2 cellular contexts compared by ENCODE assay signal in genomic region chr2:218658671-218659257, GRCh38.
TF ChIP-seq lines count a peak whose summit lies in the region.

No MANE protein-coding gene starts in this region.

TF ChIP-seq in SK-N-SH, 30 proteins besides CTCF, POLR2A, EP300 and RAD21:
- TF ChIP-seq MEF2A (IDR thresholded peaks at IDR 0.05; ENCODE audit: borderline replicate concordance, low read depth) (no peak), CHD2 (IDR thresholded peaks at IDR 0.05; ENCODE audit: low read length, partially characterized antibody) (no peak), GABPA (IDR thresholded peaks at IDR 0.05; ENCODE audit: low read depth) (no peak), FOXJ3 (CRISPR knock-in tag; IDR thresholded peaks at IDR 0.05) (no peak), SMC3 (IDR thresholded peaks at IDR 0.05; ENCODE audit: low read depth, low read length) (0 out of 2 replicates have a peak, but pooled peaks have one; percentile 10), SIN3A (IDR thresholded peaks at IDR 0.05; ENCODE audit: borderline replicate concordance, low read depth, low read length) (no peak; the same call in 1 of the 2 replicates), MAX (IDR thresholded peaks at IDR 0.05; ENCODE audit: low read depth) (peak; percentile 74; the same call in 1 of the 2 replicates), YY1 (IDR thresholded peaks at IDR 0.05; ENCODE audit: low read depth) (no peak), JUND (IDR thresholded peaks at IDR 0.05) (no peak), FOXM1 (IDR thresholded peaks at IDR 0.05; ENCODE audit: low read depth) (no peak), MXI1 (IDR thresholded peaks at IDR 0.05; ENCODE audit: low read depth, low read length) (peak; percentile 53; the same call in 1 of the 2 replicates)
- TF ChIP-seq, protein P1, sequence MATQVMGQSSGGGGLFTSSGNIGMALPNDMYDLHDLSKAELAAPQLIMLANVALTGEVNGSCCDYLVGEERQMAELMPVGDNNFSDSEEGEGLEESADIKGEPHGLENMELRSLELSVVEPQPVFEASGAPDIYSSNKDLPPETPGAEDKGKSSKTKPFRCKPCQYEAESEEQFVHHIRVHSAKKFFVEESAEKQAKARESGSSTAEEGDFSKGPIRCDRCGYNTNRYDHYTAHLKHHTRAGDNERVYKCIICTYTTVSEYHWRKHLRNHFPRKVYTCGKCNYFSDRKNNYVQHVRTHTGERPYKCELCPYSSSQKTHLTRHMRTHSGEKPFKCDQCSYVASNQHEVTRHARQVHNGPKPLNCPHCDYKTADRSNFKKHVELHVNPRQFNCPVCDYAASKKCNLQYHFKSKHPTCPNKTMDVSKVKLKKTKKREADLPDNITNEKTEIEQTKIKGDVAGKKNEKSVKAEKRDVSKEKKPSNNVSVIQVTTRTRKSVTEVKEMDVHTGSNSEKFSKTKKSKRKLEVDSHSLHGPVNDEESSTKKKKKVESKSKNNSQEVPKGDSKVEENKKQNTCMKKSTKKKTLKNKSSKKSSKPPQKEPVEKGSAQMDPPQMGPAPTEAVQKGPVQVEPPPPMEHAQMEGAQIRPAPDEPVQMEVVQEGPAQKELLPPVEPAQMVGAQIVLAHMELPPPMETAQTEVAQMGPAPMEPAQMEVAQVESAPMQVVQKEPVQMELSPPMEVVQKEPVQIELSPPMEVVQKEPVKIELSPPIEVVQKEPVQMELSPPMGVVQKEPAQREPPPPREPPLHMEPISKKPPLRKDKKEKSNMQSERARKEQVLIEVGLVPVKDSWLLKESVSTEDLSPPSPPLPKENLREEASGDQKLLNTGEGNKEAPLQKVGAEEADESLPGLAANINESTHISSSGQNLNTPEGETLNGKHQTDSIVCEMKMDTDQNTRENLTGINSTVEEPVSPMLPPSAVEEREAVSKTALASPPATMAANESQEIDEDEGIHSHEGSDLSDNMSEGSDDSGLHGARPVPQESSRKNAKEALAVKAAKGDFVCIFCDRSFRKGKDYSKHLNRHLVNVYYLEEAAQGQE (IDR thresholded peaks at IDR 0.05; ENCODE audit: low read depth, low read length), result no peak
- TF ChIP-seq, protein P2, sequence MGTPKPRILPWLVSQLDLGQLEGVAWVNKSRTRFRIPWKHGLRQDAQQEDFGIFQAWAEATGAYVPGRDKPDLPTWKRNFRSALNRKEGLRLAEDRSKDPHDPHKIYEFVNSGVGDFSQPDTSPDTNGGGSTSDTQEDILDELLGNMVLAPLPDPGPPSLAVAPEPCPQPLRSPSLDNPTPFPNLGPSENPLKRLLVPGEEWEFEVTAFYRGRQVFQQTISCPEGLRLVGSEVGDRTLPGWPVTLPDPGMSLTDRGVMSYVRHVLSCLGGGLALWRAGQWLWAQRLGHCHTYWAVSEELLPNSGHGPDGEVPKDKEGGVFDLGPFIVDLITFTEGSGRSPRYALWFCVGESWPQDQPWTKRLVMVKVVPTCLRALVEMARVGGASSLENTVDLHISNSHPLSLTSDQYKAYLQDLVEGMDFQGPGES (IDR thresholded peaks at IDR 0.05; ENCODE audit: low read depth, low read length), result no peak

TF ChIP-seq in GM12878, 131 proteins besides CTCF, POLR2A, EP300 and RAD21:
- no peak for TF ChIP-seq KLF5 (IDR thresholded peaks at IDR 0.05; ENCODE audit: partially characterized antibody)
- peak in 1 of 2 experiments; percentile 54; a peak in 1 of 4 replicates for TF ChIP-seq SRF (IDR thresholded peaks at IDR 0.05; ENCODE audit: low read depth in 2 of 2, low read length in 2 of 2)
- TF ChIP-seq MXI1 (IDR thresholded peaks at IDR 0.05; ENCODE audit: low read depth, low read length), result peak; percentile 50; the same call in 1 of the 2 replicates
- TF ChIP-seq, protein P3, sequence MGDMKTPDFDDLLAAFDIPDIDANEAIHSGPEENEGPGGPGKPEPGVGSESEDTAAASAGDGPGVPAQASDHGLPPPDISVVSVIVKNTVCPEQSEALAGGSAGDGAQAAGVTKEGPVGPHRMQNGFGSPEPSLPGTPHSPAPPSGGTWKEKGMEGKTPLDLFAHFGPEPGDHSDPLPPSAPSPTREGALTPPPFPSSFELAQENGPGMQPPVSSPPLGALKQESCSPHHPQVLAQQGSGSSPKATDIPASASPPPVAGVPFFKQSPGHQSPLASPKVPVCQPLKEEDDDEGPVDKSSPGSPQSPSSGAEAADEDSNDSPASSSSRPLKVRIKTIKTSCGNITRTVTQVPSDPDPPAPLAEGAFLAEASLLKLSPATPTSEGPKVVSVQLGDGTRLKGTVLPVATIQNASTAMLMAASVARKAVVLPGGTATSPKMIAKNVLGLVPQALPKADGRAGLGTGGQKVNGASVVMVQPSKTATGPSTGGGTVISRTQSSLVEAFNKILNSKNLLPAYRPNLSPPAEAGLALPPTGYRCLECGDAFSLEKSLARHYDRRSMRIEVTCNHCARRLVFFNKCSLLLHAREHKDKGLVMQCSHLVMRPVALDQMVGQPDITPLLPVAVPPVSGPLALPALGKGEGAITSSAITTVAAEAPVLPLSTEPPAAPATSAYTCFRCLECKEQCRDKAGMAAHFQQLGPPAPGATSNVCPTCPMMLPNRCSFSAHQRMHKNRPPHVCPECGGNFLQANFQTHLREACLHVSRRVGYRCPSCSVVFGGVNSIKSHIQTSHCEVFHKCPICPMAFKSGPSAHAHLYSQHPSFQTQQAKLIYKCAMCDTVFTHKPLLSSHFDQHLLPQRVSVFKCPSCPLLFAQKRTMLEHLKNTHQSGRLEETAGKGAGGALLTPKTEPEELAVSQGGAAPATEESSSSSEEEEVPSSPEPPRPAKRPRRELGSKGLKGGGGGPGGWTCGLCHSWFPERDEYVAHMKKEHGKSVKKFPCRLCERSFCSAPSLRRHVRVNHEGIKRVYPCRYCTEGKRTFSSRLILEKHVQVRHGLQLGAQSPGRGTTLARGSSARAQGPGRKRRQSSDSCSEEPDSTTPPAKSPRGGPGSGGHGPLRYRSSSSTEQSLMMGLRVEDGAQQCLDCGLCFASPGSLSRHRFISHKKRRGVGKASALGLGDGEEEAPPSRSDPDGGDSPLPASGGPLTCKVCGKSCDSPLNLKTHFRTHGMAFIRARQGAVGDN (IDR thresholded peaks at IDR 0.05), result no peak
- TF ChIP-seq SMARCA5 (IDR thresholded peaks at IDR 0.05), result 0 out of 2 replicates have a peak, but pooled peaks have one; percentile 56
- TF ChIP-seq MEF2B (IDR thresholded peaks at IDR 0.05; ENCODE audit: partially characterized antibody, poor library complexity, severe bottlenecking), result no peak
- TF ChIP-seq NR2C2 (IDR thresholded peaks at IDR 0.05; ENCODE audit: borderline replicate concordance, control insufficient read depth, insufficient read length, low read depth), result no peak
- TF ChIP-seq IRF4 (IDR thresholded peaks at IDR 0.05; ENCODE audit: low read depth, low read length), result 0 out of 2 replicates have a peak, but pooled peaks have one; percentile 24
- TF ChIP-seq SMC3 (IDR thresholded peaks at IDR 0.05; ENCODE audit: borderline replicate concordance, low read length), result peak; percentile 56; the same call in 1 of the 2 replicates
- no peak for TF ChIP-seq TAF1 (IDR thresholded peaks at IDR 0.05; ENCODE audit: borderline replicate concordance, low read depth, low read length)
- TF ChIP-seq, protein P4, sequence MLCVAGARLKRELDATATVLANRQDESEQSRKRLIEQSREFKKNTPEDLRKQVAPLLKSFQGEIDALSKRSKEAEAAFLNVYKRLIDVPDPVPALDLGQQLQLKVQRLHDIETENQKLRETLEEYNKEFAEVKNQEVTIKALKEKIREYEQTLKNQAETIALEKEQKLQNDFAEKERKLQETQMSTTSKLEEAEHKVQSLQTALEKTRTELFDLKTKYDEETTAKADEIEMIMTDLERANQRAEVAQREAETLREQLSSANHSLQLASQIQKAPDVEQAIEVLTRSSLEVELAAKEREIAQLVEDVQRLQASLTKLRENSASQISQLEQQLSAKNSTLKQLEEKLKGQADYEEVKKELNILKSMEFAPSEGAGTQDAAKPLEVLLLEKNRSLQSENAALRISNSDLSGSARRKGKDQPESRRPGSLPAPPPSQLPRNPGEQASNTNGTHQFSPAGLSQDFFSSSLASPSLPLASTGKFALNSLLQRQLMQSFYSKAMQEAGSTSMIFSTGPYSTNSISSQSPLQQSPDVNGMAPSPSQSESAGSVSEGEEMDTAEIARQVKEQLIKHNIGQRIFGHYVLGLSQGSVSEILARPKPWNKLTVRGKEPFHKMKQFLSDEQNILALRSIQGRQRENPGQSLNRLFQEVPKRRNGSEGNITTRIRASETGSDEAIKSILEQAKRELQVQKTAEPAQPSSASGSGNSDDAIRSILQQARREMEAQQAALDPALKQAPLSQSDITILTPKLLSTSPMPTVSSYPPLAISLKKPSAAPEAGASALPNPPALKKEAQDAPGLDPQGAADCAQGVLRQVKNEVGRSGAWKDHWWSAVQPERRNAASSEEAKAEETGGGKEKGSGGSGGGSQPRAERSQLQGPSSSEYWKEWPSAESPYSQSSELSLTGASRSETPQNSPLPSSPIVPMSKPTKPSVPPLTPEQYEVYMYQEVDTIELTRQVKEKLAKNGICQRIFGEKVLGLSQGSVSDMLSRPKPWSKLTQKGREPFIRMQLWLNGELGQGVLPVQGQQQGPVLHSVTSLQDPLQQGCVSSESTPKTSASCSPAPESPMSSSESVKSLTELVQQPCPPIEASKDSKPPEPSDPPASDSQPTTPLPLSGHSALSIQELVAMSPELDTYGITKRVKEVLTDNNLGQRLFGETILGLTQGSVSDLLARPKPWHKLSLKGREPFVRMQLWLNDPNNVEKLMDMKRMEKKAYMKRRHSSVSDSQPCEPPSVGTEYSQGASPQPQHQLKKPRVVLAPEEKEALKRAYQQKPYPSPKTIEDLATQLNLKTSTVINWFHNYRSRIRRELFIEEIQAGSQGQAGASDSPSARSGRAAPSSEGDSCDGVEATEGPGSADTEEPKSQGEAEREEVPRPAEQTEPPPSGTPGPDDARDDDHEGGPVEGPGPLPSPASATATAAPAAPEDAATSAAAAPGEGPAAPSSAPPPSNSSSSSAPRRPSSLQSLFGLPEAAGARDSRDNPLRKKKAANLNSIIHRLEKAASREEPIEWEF (IDR thresholded peaks at IDR 0.05; ENCODE audit: insufficient replicate concordance, low read depth, low read length), result no peak
- TF ChIP-seq, protein P5, sequence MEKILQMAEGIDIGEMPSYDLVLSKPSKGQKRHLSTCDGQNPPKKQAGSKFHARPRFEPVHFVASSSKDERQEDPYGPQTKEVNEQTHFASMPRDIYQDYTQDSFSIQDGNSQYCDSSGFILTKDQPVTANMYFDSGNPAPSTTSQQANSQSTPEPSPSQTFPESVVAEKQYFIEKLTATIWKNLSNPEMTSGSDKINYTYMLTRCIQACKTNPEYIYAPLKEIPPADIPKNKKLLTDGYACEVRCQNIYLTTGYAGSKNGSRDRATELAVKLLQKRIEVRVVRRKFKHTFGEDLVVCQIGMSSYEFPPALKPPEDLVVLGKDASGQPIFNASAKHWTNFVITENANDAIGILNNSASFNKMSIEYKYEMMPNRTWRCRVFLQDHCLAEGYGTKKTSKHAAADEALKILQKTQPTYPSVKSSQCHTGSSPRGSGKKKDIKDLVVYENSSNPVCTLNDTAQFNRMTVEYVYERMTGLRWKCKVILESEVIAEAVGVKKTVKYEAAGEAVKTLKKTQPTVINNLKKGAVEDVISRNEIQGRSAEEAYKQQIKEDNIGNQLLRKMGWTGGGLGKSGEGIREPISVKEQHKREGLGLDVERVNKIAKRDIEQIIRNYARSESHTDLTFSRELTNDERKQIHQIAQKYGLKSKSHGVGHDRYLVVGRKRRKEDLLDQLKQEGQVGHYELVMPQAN (conservative IDR thresholded peaks at IDR 0.05), result peak; percentile 44
- TF ChIP-seq SP1 (IDR thresholded peaks at IDR 0.05; ENCODE audit: low read depth, low read length), result no peak
- TF ChIP-seq PAX5 (IDR thresholded peaks at IDR 0.05; ENCODE audit: borderline replicate concordance, low read depth, low read length), result peak; percentile 73
- TF ChIP-seq ASH2L (IDR thresholded peaks at IDR 0.05; ENCODE audit: borderline replicate concordance, low read depth), result peak; percentile 40; the same call in 1 of the 2 replicates
- TF ChIP-seq PBX3 (IDR thresholded peaks at IDR 0.05; ENCODE audit: insufficient replicate concordance, low read depth, low read length), result no peak
- TF ChIP-seq MYC (IDR thresholded peaks at IDR 0.05; ENCODE audit: insufficient read depth, insufficient read length, insufficient replicate concordance, low read length, severe bottlenecking), result peak; percentile 39
- 0 out of 2 replicates have a peak, but pooled peaks have one; percentile 10 for TF ChIP-seq NR2F1 (conservative IDR thresholded peaks at IDR 0.05)
- peak; percentile 32 for TF ChIP-seq RUNX3 (IDR thresholded peaks at IDR 0.05; ENCODE audit: low read length)
- TF ChIP-seq LARP7 (IDR thresholded peaks at IDR 0.05), result peak; percentile 66; the same call in 1 of the 2 replicates
- 0 out of 2 replicates have a peak, but pooled peaks have one; percentile 26 for TF ChIP-seq YY1 (IDR thresholded peaks at IDR 0.05; ENCODE audit: low read depth, low read length)
- no peak for TF ChIP-seq ETV6 (conservative IDR thresholded peaks at IDR 0.05 in 1 of 2, IDR thresholded peaks at IDR 0.05 in 1 of 2; ENCODE audit: borderline replicate concordance in 1 of 2, low read depth in 1 of 2)
